ENCODE assay signal across 1 cellular context in the genomic region with DNA sequence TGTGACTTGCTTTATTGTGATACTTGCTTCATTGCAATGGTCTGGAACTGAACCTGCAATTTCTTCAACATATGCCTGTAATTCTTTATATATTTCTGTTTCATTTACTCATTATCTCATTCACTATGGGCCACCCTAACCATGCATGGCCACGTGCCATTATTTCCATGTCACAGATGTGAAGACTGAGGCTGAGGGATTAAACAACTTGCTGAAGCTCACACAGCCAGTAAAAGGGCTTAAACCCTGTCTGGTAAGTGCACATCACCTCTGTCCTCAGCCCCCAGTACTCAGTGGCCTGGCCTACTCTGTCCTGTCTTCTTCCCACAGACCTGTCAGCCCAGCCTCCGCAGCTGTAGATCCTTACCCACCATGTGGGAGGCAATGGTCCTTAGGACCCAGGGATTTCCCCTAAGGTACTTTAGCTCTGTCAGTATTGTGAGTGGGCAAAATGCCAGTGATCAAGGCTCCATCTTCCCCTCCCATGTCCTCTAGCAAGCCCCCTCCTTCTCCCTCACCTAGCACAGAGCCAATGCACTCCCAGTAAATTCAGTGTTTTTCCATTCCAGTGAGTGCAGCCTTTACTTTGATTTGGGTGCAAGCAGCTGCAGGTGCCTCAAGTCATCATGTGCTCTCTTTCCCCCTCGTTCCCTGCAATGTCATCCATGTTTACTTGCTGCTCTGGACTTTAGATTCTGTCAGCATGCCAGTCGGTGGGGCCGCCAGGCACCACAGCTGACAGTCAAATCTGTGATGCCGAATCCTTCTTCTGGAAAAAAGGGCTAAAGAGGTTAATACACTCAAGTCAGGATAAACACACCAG.
TF ChIP-seq lines count a peak whose summit lies in the region.

No MANE protein-coding gene starts in this region.

TF ChIP-seq in HepG2, 621 proteins besides CTCF, POLR2A, EP300 and RAD21 (continued from another document and continues in another):
- no peak for TF ChIP-seq CSRNP1 (CRISPR knock-in tag; IDR thresholded peaks at IDR 0.05)
- TF ChIP-seq NONO (IDR thresholded peaks at IDR 0.05) = no peak
- peak; percentile 71 for TF ChIP-seq NONO (CRISPR knock-in tag; conservative IDR thresholded peaks at IDR 0.05)
- peak; percentile 91 for TF ChIP-seq TEAD3 (CRISPR knock-in tag; optimal IDR thresholded peaks at IDR 0.05; ENCODE audit: borderline replicate concordance)
- TF ChIP-seq IKZF1 (IDR thresholded peaks at IDR 0.05) = no peak
- TF ChIP-seq ZNF275 (CRISPR knock-in tag; IDR thresholded peaks at IDR 0.05; ENCODE audit: borderline replicate concordance) = peak; percentile 68; the same call in 1 of the 2 replicates
- no peak for TF ChIP-seq ZNF367 (CRISPR knock-in tag; IDR thresholded peaks at IDR 0.05; ENCODE audit: borderline replicate concordance)
- TF ChIP-seq PCBP2 (optimal IDR thresholded peaks at IDR 0.05; ENCODE audit: low read depth, low read length, poor library complexity, severe bottlenecking) = no peak
- TF ChIP-seq ETV5 (CRISPR knock-in tag; IDR thresholded peaks at IDR 0.05; ENCODE audit: borderline replicate concordance) = peak; percentile 36; the same call in 1 of the 2 replicates
- TF ChIP-seq TBX2 (CRISPR knock-in tag; IDR thresholded peaks at IDR 0.05; ENCODE audit: borderline replicate concordance) = peak; percentile 49; the same call in 1 of the 2 replicates
- TF ChIP-seq, protein P1, sequence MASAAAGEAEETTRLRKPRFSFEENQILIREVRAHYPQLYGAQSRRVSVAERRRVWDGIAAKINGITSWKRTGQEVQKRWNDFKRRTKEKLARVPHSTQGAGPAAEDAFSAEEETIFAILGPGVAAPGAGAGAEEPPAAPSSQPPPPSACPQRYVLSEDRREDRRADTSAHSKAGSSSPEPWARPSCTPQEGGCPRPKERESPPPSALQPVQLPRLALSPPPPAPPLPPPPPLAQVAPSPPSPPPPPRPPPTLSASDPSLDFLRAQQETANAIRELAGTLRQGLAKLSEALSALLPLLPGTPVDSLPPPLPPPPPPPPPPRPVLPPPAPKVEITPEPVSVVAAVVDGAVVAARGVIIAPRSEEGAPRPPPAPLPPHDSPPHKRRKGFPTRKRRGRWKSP (CRISPR knock-in tag; IDR thresholded peaks at IDR 0.05) = no peak; the same call in 1 of the 2 replicates
- TF ChIP-seq ZFP90 (CRISPR knock-in tag; IDR thresholded peaks at IDR 0.05; ENCODE audit: borderline replicate concordance) = 0 out of 2 replicates have a peak, but pooled peaks have one; percentile 52
- no peak for TF ChIP-seq ZFP41 (CRISPR knock-in tag; IDR thresholded peaks at IDR 0.05; ENCODE audit: borderline replicate concordance)
- TF ChIP-seq, protein P2, sequence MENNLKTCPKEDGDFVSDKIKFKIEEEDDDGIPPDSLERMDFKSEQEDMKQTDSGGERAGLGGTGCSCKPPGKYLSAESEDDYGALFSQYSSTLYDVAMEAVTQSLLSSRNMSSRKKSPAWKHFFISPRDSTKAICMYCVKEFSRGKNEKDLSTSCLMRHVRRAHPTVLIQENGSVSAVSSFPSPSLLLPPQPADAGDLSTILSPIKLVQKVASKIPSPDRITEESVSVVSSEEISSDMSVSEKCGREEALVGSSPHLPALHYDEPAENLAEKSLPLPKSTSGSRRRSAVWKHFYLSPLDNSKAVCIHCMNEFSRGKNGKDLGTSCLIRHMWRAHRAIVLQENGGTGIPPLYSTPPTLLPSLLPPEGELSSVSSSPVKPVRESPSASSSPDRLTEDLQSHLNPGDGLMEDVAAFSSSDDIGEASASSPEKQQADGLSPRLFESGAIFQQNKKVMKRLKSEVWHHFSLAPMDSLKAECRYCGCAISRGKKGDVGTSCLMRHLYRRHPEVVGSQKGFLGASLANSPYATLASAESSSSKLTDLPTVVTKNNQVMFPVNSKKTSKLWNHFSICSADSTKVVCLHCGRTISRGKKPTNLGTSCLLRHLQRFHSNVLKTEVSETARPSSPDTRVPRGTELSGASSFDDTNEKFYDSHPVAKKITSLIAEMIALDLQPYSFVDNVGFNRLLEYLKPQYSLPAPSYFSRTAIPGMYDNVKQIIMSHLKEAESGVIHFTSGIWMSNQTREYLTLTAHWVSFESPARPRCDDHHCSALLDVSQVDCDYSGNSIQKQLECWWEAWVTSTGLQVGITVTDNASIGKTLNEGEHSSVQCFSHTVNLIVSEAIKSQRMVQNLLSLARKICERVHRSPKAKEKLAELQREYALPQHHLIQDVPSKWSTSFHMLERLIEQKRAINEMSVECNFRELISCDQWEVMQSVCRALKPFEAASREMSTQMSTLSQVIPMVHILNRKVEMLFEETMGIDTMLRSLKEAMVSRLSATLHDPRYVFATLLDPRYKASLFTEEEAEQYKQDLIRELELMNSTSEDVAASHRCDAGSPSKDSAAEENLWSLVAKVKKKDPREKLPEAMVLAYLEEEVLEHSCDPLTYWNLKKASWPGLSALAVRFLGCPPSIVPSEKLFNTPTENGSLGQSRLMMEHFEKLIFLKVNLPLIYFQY (CRISPR knock-in tag; IDR thresholded peaks at IDR 0.05; ENCODE audit: borderline replicate concordance) = no peak
- TF ChIP-seq KLF12 (CRISPR knock-in tag; IDR thresholded peaks at IDR 0.05; ENCODE audit: borderline replicate concordance) = no peak
- TF ChIP-seq RXRA (CRISPR knock-in tag; IDR thresholded peaks at IDR 0.05) = peak; percentile 41; the same call in 1 of the 2 replicates
- TF ChIP-seq, protein P3, sequence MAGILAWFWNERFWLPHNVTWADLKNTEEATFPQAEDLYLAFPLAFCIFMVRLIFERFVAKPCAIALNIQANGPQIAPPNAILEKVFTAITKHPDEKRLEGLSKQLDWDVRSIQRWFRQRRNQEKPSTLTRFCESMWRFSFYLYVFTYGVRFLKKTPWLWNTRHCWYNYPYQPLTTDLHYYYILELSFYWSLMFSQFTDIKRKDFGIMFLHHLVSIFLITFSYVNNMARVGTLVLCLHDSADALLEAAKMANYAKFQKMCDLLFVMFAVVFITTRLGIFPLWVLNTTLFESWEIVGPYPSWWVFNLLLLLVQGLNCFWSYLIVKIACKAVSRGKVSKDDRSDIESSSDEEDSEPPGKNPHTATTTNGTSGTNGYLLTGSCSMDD (CRISPR knock-in tag; IDR thresholded peaks at IDR 0.05) = no peak
- TF ChIP-seq GTF3A (CRISPR knock-in tag; conservative IDR thresholded peaks at IDR 0.05) = no peak
- peak; percentile 95 for TF ChIP-seq ZNF644 (CRISPR knock-in tag; IDR thresholded peaks at IDR 0.05; ENCODE audit: low read depth)
- peak; percentile 99 for TF ChIP-seq FOXA3 (CRISPR knock-in tag; IDR thresholded peaks at IDR 0.05)
- TF ChIP-seq ZNF12 (CRISPR knock-in tag; IDR thresholded peaks at IDR 0.05) = 0 out of 2 replicates have a peak, but pooled peaks have one; percentile 52
- TF ChIP-seq SSRP1 (CRISPR knock-in tag; IDR thresholded peaks at IDR 0.05) = no peak
- TF ChIP-seq ZNF503 (CRISPR knock-in tag; IDR thresholded peaks at IDR 0.05) = peak; percentile 83
- TF ChIP-seq PHB2 (IDR thresholded peaks at IDR 0.05; ENCODE audit: partially characterized antibody) = no peak
- TF ChIP-seq NR2F6 (IDR thresholded peaks at IDR 0.05) = peak; percentile 40; the same call in 1 of the 2 replicates
- peak; percentile 59; the same call in 1 of the 2 replicates for TF ChIP-seq NR2F6 (CRISPR knock-in tag; IDR thresholded peaks at IDR 0.05)
- TF ChIP-seq HDAC1 (CRISPR knock-in tag; IDR thresholded peaks at IDR 0.05) = peak; percentile 79
- peak; percentile 40; the same call in 1 of the 2 replicates for TF ChIP-seq NFYC (CRISPR knock-in tag; IDR thresholded peaks at IDR 0.05)
- no peak for TF ChIP-seq MATR3 (CRISPR knock-in tag; IDR thresholded peaks at IDR 0.05)
- TF ChIP-seq NFATC3 (CRISPR knock-in tag; IDR thresholded peaks at IDR 0.05) = no peak
- TF ChIP-seq, protein P4, sequence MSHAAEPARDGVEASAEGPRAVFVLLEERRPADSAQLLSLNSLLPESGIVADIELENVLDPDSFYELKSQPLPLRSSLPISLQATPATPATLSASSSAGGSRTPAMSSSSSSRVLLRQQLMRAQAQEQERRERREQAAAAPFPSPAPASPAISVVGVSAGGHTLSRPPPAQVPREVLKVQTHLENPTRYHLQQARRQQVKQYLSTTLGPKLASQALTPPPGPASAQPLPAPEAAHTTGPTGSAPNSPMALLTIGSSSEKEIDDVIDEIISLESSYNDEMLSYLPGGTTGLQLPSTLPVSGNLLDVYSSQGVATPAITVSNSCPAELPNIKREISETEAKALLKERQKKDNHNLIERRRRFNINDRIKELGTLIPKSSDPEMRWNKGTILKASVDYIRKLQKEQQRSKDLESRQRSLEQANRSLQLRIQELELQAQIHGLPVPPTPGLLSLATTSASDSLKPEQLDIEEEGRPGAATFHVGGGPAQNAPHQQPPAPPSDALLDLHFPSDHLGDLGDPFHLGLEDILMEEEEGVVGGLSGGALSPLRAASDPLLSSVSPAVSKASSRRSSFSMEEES (CRISPR knock-in tag; IDR thresholded peaks at IDR 0.05) = peak; percentile 97
- TF ChIP-seq ZNF780A (CRISPR knock-in tag; IDR thresholded peaks at IDR 0.05) = no peak
- TF ChIP-seq, protein P5, sequence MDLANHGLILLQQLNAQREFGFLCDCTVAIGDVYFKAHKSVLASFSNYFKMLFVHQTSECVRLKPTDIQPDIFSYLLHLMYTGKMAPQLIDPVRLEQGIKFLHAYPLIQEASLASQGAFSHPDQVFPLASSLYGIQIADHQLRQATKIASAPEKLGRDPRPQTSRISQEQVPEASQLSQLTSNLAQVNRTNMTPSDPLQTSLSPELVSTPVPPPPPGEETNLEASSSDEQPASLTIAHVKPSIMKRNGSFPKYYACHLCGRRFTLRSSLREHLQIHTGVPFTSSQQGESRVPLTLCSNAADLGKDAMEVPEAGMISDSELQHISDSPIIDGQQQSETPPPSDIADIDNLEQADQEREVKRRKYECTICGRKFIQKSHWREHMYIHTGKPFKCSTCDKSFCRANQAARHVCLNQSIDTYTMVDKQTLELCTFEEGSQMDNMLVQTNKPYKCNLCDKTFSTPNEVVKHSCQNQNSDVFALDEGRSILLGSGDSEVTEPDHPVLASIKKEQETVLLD (CRISPR knock-in tag; IDR thresholded peaks at IDR 0.05; ENCODE audit: low read depth) = no peak
- peak; percentile 87 for TF ChIP-seq NCOA2 (CRISPR knock-in tag; IDR thresholded peaks at IDR 0.05)
- TF ChIP-seq ZNF547 (CRISPR knock-in tag; IDR thresholded peaks at IDR 0.05) = no peak
- TF ChIP-seq ZNF766 (CRISPR knock-in tag; IDR thresholded peaks at IDR 0.05; ENCODE audit: borderline replicate concordance) = peak; percentile 36; the same call in 1 of the 2 replicates
- no peak for TF ChIP-seq ATF7 (IDR thresholded peaks at IDR 0.05)
- peak; percentile 82 for TF ChIP-seq ATF7 (CRISPR knock-in tag; IDR thresholded peaks at IDR 0.05)
- TF ChIP-seq ZFYVE20 (CRISPR knock-in tag; IDR thresholded peaks at IDR 0.05; ENCODE audit: borderline replicate concordance, low read depth) = no peak
- no peak for TF ChIP-seq BCLAF1 (IDR thresholded peaks at IDR 0.05)
